ENCODE assay signal across 8 cellular contexts in the genomic region with DNA sequence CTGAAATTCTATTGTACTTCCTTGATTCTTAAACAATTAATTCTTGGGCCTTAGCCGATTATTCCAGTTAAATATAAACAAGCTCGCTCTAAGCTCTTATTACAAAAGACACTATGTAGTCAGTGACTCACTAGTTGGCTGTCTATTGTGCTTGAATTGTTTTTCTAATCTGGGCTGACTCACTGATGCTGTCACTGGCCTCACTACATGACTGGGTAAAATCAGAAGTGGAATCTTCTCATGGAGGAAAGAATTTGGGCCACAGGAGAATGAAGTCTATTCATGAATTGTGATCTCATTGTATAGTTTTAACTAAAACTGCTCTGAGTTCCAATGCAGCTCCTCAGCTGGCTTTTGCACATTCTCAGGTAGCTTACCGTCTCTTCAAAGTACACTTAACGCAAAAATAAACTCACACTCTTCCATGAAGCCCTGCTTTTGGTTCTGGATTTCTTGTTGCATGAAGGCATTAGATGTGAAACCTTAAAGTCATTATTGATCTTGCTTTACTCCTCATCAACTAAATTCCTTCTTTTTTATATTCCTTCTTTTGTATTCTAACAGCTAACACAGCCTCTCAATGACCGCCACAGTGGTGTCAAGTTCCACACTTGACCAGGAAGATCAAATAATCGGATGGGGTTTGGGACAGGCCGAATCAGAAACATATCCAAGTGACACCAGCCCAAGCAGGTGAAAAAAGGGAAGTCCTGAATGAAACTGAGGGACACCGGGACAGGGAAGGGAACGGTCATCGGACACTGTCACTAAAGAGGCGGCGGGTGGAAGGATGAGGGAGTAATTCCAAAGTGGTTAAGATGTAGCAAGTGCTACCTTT.
DNase-seq lines count a peak whose midpoint lies in the region; ATAC-seq and TF ChIP-seq lines count a peak whose summit lies in the region.

No MANE protein-coding gene starts in this region.

- intact Hi-C loops in ascending aorta (cut with DNase I): loop anchor here (5.0 kb wide), 1 partner anchor 144 kb away; the partner anchor contains the start of gene ENAH

- no peaks in the 10 kb centered on the region for H3K27me3 ChIP-seq in ascending aorta

- H3K4me1 ChIP-seq in ascending aorta: peaks cover 0 to 12% of the 10 kb centered on the region in 2 donors

- TF ChIP-seq CTCF in LNCaP clone FGC (IDR thresholded peaks at IDR 0.05; ENCODE audit: control insufficient read depth, extremely low read depth, insufficient read depth) (no peak), ascending aorta (IDR thresholded peaks at IDR 0.05) (no peak)

- H3K27ac ChIP-seq in ascending aorta: peak overlapping the region; percentile 80 to 82

- H3K9me3 ChIP-seq in ascending aorta: no peaks in the 10 kb centered on the region

- H3K4me3 ChIP-seq in LNCaP clone FGC (ENCODE audit: low read depth, low read length) (no peak overlapping the region), ascending aorta (no peak overlapping the region)

- peak; percentile 92 for DNase-seq in Ammon's horn (ENCODE audit: low spot score)
- peak; percentile 94 for DNase-seq in LNCaP clone FGC (ENCODE audit: low read depth)
- DNase-seq in ascending aorta (ENCODE audit: low spot score in 2 of 2): peak in 1 of 2 donors; percentile 82
- DNase-seq in iPS DF 4.7 (ENCODE audit: extremely low read depth, low spot score): peak; percentile 53
- peak; percentile 90 for DNase-seq in smooth muscle cell of the brain vasculature (ENCODE audit: low read depth, low spot score)
- no peak for DNase-seq in NCI-H2171 (lab: John Stamatoyannopoulos, UW)
- no peak for DNase-seq in activated effector memory CD4-positive, alpha-beta T cell treated with Interleukin-2 at 50 U/mL for 16 hours

- no peak for ATAC-seq in HG03565 (IDR thresholded peaks at IDR 0.05; ENCODE audit: unreplicated experiment)

- H3K36me3 ChIP-seq in ascending aorta: peaks cover 7 to 19% of the 10 kb centered on the region in 2 donors

Comparison
In these comparisons a context has a peak if more than half of its experiments do, and no peak if none do; other contexts are left out.
1. DNase-seq: peak in Ammon's horn (single experiment), LNCaP clone FGC (single experiment), iPS DF 4.7 (single experiment) and smooth muscle cell of the brain vasculature (single experiment); none in NCI-H2171 (single experiment) and activated effector memory CD4-positive, alpha-beta T cell treated with Interleukin-2 at 50 U/mL for 16 hours (single experiment).